In genomic region chr6:169723200-169723909, GRCh38 we compare ENCODE assay signal across 1 cellular context.
A peak's percentile ranks its signal among the peaks of the same experiment; 100 is the strongest.
TF ChIP-seq lines count a peak whose summit lies in the region.

No MANE protein-coding gene starts in this region.

TF ChIP-seq in K562, 482 proteins besides CTCF, POLR2A, EP300 and RAD21 (continued from another document and continues in another):
- TF ChIP-seq ZBTB11 (CRISPR knock-in tag; IDR thresholded peaks at IDR 0.05) (no peak), ZBTB12 (CRISPR knock-in tag; IDR thresholded peaks at IDR 0.05) (no peak), ZBTB1 (CRISPR knock-in tag; IDR thresholded peaks at IDR 0.05; ENCODE audit: borderline replicate concordance, low read depth) (no peak; the same call in 1 of the 2 replicates), NFIX (CRISPR knock-in tag; IDR thresholded peaks at IDR 0.05; ENCODE audit: low read depth) (no peak), ZNF239 (CRISPR knock-in tag; IDR thresholded peaks at IDR 0.05) (no peak), ZNF143 (CRISPR knock-in tag; IDR thresholded peaks at IDR 0.05) (no peak; the same call in 1 of the 2 replicates), POU5F1 (IDR thresholded peaks at IDR 0.05; ENCODE audit: borderline replicate concordance, low read depth, low read length, partially characterized antibody) (no peak), KLF6 (CRISPR knock-in tag; IDR thresholded peaks at IDR 0.05; ENCODE audit: borderline replicate concordance) (no peak), ARHGAP35 (IDR thresholded peaks at IDR 0.05; ENCODE audit: partially characterized antibody) (no peak), MTA3 (IDR thresholded peaks at IDR 0.05; ENCODE audit: borderline replicate concordance) (peak; percentile 60; the same call in 1 of the 2 replicates), ARID2 (IDR thresholded peaks at IDR 0.05) (peak; percentile 58; the same call in 1 of the 2 replicates), NCOA1 (IDR thresholded peaks at IDR 0.05; ENCODE audit: low read depth) (no peak), BRD9 (IDR thresholded peaks at IDR 0.05; ENCODE audit: low read depth, partially characterized antibody) (no peak), KAT2B (IDR thresholded peaks at IDR 0.05; ENCODE audit: low read depth, low read length) (no peak), RFX7 (CRISPR knock-in tag; IDR thresholded peaks at IDR 0.05) (no peak), CHD7 (IDR thresholded peaks at IDR 0.05; ENCODE audit: low read depth, low read length) (peak; percentile 0), MEIS2 (IDR thresholded peaks at IDR 0.05; ENCODE audit: partially characterized antibody) (no peak), ZNF165 (CRISPR knock-in tag; IDR thresholded peaks at IDR 0.05; ENCODE audit: borderline replicate concordance) (no peak), SRF (CRISPR knock-in tag; IDR thresholded peaks at IDR 0.05) (no peak), SAFB2 (IDR thresholded peaks at IDR 0.05; ENCODE audit: borderline replicate concordance, low read depth, low read length, severe bottlenecking) (no peak), MCM5 (IDR thresholded peaks at IDR 0.05; ENCODE audit: low read depth) (no peak), MLLT1 (IDR thresholded peaks at IDR 0.05) (no peak), ZNF766 (CRISPR knock-in tag; conservative IDR thresholded peaks at IDR 0.05) (0 out of 2 replicates have a peak, but pooled peaks have one; percentile 4), PHF20 (IDR thresholded peaks at IDR 0.05; ENCODE audit: partially characterized antibody) (peak; percentile 21), ZNF79 (CRISPR knock-in tag; IDR thresholded peaks at IDR 0.05; ENCODE audit: low read depth) (no peak), BRF2 (IDR thresholded peaks at IDR 0.05; ENCODE audit: borderline replicate concordance, insufficient read depth, insufficient read length) (no peak), YY1 (IDR thresholded peaks at IDR 0.05; ENCODE audit: borderline replicate concordance in 1 of 3, control insufficient read depth in 1 of 3, extremely low read depth in 1 of 3, insufficient read depth in 3 of 3, insufficient read length in 1 of 3, insufficient replicate concordance in 2 of 3, low read depth in 1 of 3, low read length in 2 of 3) (peak in 1 of 3 experiments; percentile 63), POLR2G (IDR thresholded peaks at IDR 0.05; ENCODE audit: low read depth, low read length) (0 out of 2 replicates have a peak, but pooled peaks have one; percentile 43), PRDM10 (IDR thresholded peaks at IDR 0.05; ENCODE audit: partially characterized antibody) (no peak), ZNF174 (CRISPR knock-in tag; IDR thresholded peaks at IDR 0.05) (no peak), HNRNPK (IDR thresholded peaks at IDR 0.05; ENCODE audit: low read depth, low read length, poor library complexity, severe bottlenecking) (no peak), TAF9B (IDR thresholded peaks at IDR 0.05; ENCODE audit: partially characterized antibody) (no peak), ESRRB (CRISPR knock-in tag; IDR thresholded peaks at IDR 0.05; ENCODE audit: borderline replicate concordance) (no peak), HNRNPL (IDR thresholded peaks at IDR 0.05; ENCODE audit: low read depth, low read length) (no peak), CBX3 (IDR thresholded peaks at IDR 0.05; ENCODE audit: borderline replicate concordance in 1 of 2, low read length in 2 of 2) (no peak), HMG20A (CRISPR knock-in tag; conservative IDR thresholded peaks at IDR 0.05) (0 out of 2 replicates have a peak, but pooled peaks have one; percentile 35), SRSF9 (IDR thresholded peaks at IDR 0.05; ENCODE audit: borderline replicate concordance, low read depth, low read length) (no peak), ZNF444 (CRISPR knock-in tag; IDR thresholded peaks at IDR 0.05) (no peak), ZC3H11A (IDR thresholded peaks at IDR 0.05; ENCODE audit: low read depth, low read length) (no peak), CHCHD3 (CRISPR knock-in tag; IDR thresholded peaks at IDR 0.05) (no peak)
